In the genomic region with DNA sequence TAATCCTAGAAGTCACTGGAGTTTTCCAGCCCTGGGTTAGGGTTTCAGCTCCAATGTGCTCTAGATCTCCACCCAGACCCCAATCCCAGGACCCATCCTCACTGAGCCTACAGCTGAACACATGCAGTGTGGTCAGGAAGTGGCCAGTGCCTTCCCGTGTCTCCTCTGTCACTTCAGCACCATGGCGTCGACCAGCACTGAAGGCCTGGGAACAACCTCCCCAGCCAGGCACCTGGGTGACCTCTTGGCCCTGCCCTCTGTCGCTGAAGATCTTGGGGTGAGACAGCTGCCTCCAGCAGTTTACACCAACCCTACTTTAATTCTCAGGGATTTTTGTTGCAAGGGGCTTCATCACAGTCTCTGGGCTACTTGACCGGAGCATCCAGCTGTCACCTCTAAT, we compare ENCODE assay signal across 24 cellular contexts. TPM values are rescaled to one million over a fixed set of nuclear protein-coding genes. Genes with fewer than 3 reads are reported as not detected.
DNase-seq lines count a peak whose midpoint lies in the region; TF ChIP-seq lines count a peak whose summit lies in the region.
"Had no signal": no experiment of that assay in that cellular context is flagged by ENCODE, and none has a peak within 500 bp of the region (broad histone marks: within the 10 kb centered on the region; RNA-seq: fewer than 3 reads in every experiment).

No MANE protein-coding gene starts in this region.

- H3K27ac ChIP-seq in esophagus squamous epithelium (peak overlapping the region; percentile 86 to 95 (median 86)), brain microvascular endothelial cell (no peak overlapping the region)
- H3K27ac ChIP-seq: 22Rv1, HL-60 had no signal

- no peaks in the 10 kb centered on the region for H3K36me3 Mint-ChIP-seq in activated T-cell treated with anti-CD3 and anti-CD28 coated beads, Interleukin-2, amount 50 U/mL, for 24 hours (ENCODE audit: low read depth)
- H3K36me3 Mint-ChIP-seq in progenitor cell of endocrine pancreas (ENCODE audit: insufficient read depth), result no peaks in the 10 kb centered on the region
- H3K36me3 Mint-ChIP-seq: CD14-positive monocyte; CD8-positive, alpha-beta memory T cell had no signal

- H3K9me3 ChIP-seq in esophagus squamous epithelium, result no peaks in the 10 kb centered on the region
- H3K9me3 ChIP-seq: BE2C had no signal

- no peak for TF ChIP-seq POLR2A in esophagus squamous epithelium (IDR thresholded peaks at IDR 0.05)

- H3K4me1 ChIP-seq in esophagus squamous epithelium, result peaks cover 6 to 52% (median 16%) of the 10 kb centered on the region in 3 donors
- H3K4me1 ChIP-seq: BE2C had no signal

- in situ Hi-C loops in brain microvascular endothelial cell (cut with HindIII; ENCODE audit: low pct_ligation_motif_present, low sequenced_read_pairs), result no loop called here

- H3K27ac Mint-ChIP-seq in activated T-cell treated with anti-CD3 and anti-CD28 coated beads, Interleukin-2, amount 50 U/mL, for 24 hours, result peak overlapping the region; percentile 68
- H3K27ac Mint-ChIP-seq in progenitor cell of endocrine pancreas, result peak overlapping the region; percentile 23
- H3K27ac Mint-ChIP-seq: CD14-positive monocyte; CD8-positive, alpha-beta memory T cell had no signal

- no peak overlapping the region for H3K4me3 ChIP-seq in esophagus squamous epithelium
- H3K4me3 ChIP-seq in brain microvascular endothelial cell (ENCODE audit: low read depth, low read length), result no peak overlapping the region

- DNase-seq in activated T-cell treated with anti-CD3 and anti-CD28 coated beads, Interleukin-2, amount 50 U/mL, for 24 hours, result no peak
- DNase-seq in activated T-cell treated with anti-CD3 and anti-CD28 coated beads, Interleukin-2, amount 50 U/mL, for 48 hours, result no peak
- DNase-seq in esophagus squamous epithelium (lab: John Stamatoyannopoulos, UW) (no peak), progenitor cell of endocrine pancreas (ENCODE audit: low spot score, unreplicated experiment) (no peak), NCI-H446 (lab: John Stamatoyannopoulos, UW) (no peak), NCI-H2029 (lab: John Stamatoyannopoulos, UW) (no peak), brain microvascular endothelial cell (no peak)
- DNase-seq: ACHN; BE2C; CD8-positive, alpha-beta memory T cell; DMS 273 treated with DMSO at 0.1 percent for 48 hours; DMS79 treated with DMSO at 0.1 percent for 48 hours; NCI-H1048; NCI-H1417; NCI-H1694; NCI-H2081 treated with DMSO at 0.1 percent for 48 hours; NCI-H2171 treated with DMSO at 0.1 percent for 48 hours; NCI-H345; NCI-H526; RPMI8226; SHP77 had no signal

- WGBS in esophagus squamous epithelium, 2 donors, result 76 to 81% methylated on average over 3 to 4 of the region's 5 CpGs

- no peaks in the 10 kb centered on the region for H3K27me3 Mint-ChIP-seq in activated T-cell treated with anti-CD3 and anti-CD28 coated beads, Interleukin-2, amount 50 U/mL, for 24 hours
- no peaks in the 10 kb centered on the region for H3K27me3 Mint-ChIP-seq in progenitor cell of endocrine pancreas

- no peaks in the 10 kb centered on the region for H3K4me1 Mint-ChIP-seq in activated T-cell treated with anti-CD3 and anti-CD28 coated beads, Interleukin-2, amount 50 U/mL, for 24 hours (ENCODE audit: low read depth)
- no peaks in the 10 kb centered on the region for H3K4me1 Mint-ChIP-seq in progenitor cell of endocrine pancreas (ENCODE audit: low read depth)
- H3K4me1 Mint-ChIP-seq: CD14-positive monocyte; CD8-positive, alpha-beta memory T cell had no signal

- H3K27me3 ChIP-seq in esophagus squamous epithelium, result no peaks in the 10 kb centered on the region
- H3K27me3 ChIP-seq in brain microvascular endothelial cell (replicated peaks), result no peaks in the 10 kb centered on the region
- H3K27me3 ChIP-seq: BE2C had no signal

- H3K9me3 Mint-ChIP-seq in activated T-cell treated with anti-CD3 and anti-CD28 coated beads, Interleukin-2, amount 50 U/mL, for 24 hours, result no peaks in the 10 kb centered on the region
- H3K9me3 Mint-ChIP-seq in progenitor cell of endocrine pancreas (ENCODE audit: low read depth), result no peaks in the 10 kb centered on the region
- H3K9me3 Mint-ChIP-seq: CD14-positive monocyte; CD8-positive, alpha-beta memory T cell had no signal

- no peak overlapping the region for H3K4me3 Mint-ChIP-seq in activated T-cell treated with anti-CD3 and anti-CD28 coated beads, Interleukin-2, amount 50 U/mL, for 24 hours
- no peak overlapping the region for H3K4me3 Mint-ChIP-seq in progenitor cell of endocrine pancreas (ENCODE audit: low read depth)
- H3K4me3 Mint-ChIP-seq: CD14-positive monocyte; CD8-positive, alpha-beta memory T cell had no signal

- no peaks in the 10 kb centered on the region for H3K36me3 ChIP-seq in esophagus squamous epithelium
- H3K36me3 ChIP-seq in brain microvascular endothelial cell (replicated peaks), result no peaks in the 10 kb centered on the region
- H3K36me3 ChIP-seq: BE2C had no signal

- intact Hi-C loops in esophagus squamous epithelium (cut with DNase I), result no loop called here

- TF ChIP-seq CTCF in esophagus squamous epithelium (IDR thresholded peaks at IDR 0.05) (no peak), progenitor cell of endocrine pancreas (IDR thresholded peaks at IDR 0.05; ENCODE audit: unreplicated experiment) (no peak), brain microvascular endothelial cell (IDR thresholded peaks at IDR 0.05; ENCODE audit: low read depth, low read length, missing control alignments) (no peak)

RNA-seq across cellular contexts. Expression of a gene that starts 17.9 kb away (rescaled TPM):
- under 1 TPM in 2 of 4 donors, not detected in 2; under 0.01 to 0.21 TPM for total RNA-seq in esophagus squamous epithelium
- total RNA-seq in progenitor cell of endocrine pancreas, result 0.17 and 0.27 TPM in 2 replicates
